19 cellular contexts compared by ENCODE assay signal in the genomic region with DNA sequence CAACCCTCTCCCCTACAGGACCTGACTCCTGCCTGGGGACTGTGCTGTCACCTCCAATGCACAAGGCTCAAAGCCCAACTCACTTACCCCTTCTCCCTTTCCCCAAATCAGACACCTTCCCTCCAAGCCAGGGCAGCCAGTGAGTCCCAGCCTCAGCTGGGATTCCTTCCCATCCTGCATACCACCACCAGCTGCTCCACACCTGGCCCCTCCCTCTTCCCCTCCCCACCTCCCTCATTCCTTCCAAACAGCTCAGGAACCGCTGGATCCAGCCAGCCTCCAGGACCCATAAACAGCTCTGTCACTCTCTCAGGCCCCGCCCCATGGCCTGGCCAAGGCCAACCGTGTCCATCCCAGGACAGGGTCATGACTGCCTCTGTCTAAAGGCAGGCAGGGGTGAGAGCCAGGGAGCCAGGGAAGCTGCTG. TPM values are rescaled to one million over a fixed set of nuclear protein-coding genes. Genes with fewer than 3 reads are reported as not detected.
DNase-seq lines count a peak whose midpoint lies in the region; TF ChIP-seq lines count a peak whose summit lies in the region.
"Had no signal": no experiment of that assay in that cellular context is flagged by ENCODE, and none has a peak within 500 bp of the region (broad histone marks: within the 10 kb centered on the region; RNA-seq: fewer than 3 reads in every experiment).

No MANE protein-coding gene starts in this region.

- DNase-seq in NCI-H2171 treated with DMSO at 0.1 percent for 48 hours (lab: John Stamatoyannopoulos, UW) (peak; percentile 66), NCI-H2171 (lab: John Stamatoyannopoulos, UW) (no peak), NCI-H510A treated with DMSO at 0.1 percent for 48 hours (lab: John Stamatoyannopoulos, UW) (peak; percentile 56), epithelial cell of esophagus (ENCODE audit: low read depth) (peak; percentile 70), myocyte (ENCODE audit: low read depth) (peak; percentile 60), T-helper 2 cell (no peak), NCI-H2227 (lab: John Stamatoyannopoulos, UW; ENCODE audit: unreplicated experiment) (no peak), NCI-H2029 (lab: John Stamatoyannopoulos, UW) (no peak)
- DNase-seq: activated CD4-positive, CD25-positive, alpha-beta regulatory T cell; activated T-cell treated with anti-CD3 and anti-CD28 coated beads, Interleukin-2, amount 50 U/mL, for 48 hours; CD4-positive, CD25-positive, alpha-beta regulatory T cell; HCEC 1CT; natural killer cell; NCI-H526; retina; T-cell had no signal

- TF ChIP-seq CTCF in epithelial cell of esophagus (IDR thresholded peaks at IDR 0.05; ENCODE audit: insufficient read depth, low read depth, low read length, missing control alignments): no peak

- H3K4me3 ChIP-seq in epithelial cell of esophagus (ENCODE audit: low read length): no peak overlapping the region
- H3K4me3 ChIP-seq: GM12878, left lung, thoracic aorta had no signal

RNA-seq across cellular contexts. Expression of a gene that starts 41.4 kb away (rescaled TPM):
- total RNA-seq in myocyte: 18.7 and 35.2 TPM in 2 replicates
- 53.9 TPM for polyA plus RNA-seq in myocyte (2012)

Comparison
In these comparisons a context has a peak if more than half of its experiments do, and no peak if none do; other contexts are left out.
1. DNase-seq: peak in NCI-H2171 treated with DMSO at 0.1 percent for 48 hours (single experiment), NCI-H510A treated with DMSO at 0.1 percent for 48 hours (single experiment), epithelial cell of esophagus (single experiment) and myocyte (single experiment); none in NCI-H2171 (single experiment), T-helper 2 cell (0 of 5), NCI-H2227 (single experiment) and NCI-H2029 (single experiment).